1 cellular context compared by ENCODE assay signal in the genomic region with DNA sequence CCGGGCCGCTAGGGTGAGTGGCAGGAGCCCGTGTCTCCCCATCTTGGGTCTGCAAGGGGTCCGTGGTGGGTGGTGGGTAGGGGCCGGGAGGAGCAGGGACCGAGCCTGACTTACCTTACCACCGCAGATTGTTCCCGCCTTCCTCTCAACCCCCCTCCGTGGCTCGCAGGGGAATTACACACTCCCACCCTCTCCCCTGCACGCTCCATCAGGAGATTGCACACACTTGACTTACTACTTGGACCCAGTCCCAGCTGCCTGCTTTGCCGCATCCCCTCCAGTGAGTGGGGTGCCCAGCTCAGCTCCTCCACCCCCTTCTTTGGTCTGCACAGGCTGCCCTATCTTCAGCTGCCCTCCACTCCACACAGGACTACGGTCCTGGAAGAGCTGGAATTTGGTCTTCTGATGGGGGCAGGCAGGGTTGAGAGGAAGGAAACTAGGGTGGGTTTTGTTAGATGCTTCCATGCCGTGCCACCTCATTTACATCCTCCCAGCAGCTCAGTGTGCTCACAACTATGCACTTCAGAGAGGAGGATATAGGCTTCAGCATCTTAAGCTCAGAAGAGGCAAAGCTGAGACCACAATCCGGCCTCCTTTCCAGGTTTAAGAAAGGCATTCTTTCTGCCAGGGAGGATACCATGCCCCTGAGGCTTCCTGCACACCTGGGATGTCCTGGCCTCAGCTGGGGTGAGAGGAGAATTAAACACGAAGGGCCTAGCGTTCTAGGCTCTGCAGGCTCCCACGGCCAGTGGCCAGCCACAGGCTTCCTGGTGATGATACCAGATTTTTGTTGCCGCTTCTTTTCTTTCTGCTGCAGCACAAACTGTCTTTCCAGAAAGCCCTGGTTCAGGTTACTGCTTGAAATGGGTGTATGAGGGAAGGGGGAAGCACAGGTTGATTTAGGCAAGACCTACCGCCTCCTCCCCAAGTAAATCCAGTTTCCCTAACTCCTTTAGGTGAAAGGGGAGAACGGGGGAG.
TF ChIP-seq lines count a peak whose summit lies in the region.

No MANE protein-coding gene starts in this region.

TF ChIP-seq in SK-N-SH treated with all-trans-retinoic acid at 6 μM for 48 hours, 23 proteins besides CTCF, POLR2A, EP300 and RAD21 (continued from another document):
- TF ChIP-seq ISL1 (CRISPR knock-in tag; IDR thresholded peaks at IDR 0.05), result no peak
- no peak for TF ChIP-seq ESRRG (CRISPR knock-in tag; IDR thresholded peaks at IDR 0.05)
- TF ChIP-seq PPARA (CRISPR knock-in tag; IDR thresholded peaks at IDR 0.05; ENCODE audit: borderline replicate concordance), result no peak
